Comparison of ENCODE assay signal across 27 cellular contexts in the genomic region with DNA sequence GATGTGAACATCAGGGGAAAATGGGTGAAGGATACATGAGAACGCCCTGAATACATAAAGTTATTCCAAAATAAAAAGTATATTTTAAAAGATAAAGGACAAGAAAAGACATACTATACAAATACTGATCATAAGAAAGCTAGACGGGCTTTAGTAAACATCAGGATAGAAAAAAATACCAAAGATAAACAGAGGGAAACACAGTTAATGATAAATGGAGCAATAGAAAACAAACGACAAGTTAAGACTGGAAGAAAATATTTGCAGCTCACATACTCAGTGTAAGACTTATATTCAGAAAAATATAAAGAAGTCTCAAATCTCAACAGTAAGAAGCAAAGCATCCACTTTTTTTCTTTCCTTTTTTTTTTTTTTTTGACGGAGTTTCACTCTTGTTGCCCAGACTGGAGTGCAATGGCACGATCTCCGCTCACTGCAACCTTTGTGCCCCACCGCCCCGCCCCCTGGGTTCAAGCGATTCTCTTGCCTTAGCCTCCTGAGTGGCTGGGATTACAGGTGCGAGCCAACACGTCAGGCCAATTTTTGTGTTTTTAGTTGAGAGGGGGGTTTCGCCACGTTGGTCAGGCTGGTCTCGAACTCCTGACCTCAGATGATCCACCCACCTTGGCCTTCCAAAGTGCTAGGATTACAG.
"Had no signal": no experiment of that assay in that cellular context is flagged by ENCODE, and none has a peak within 500 bp of the region (broad histone marks: within the 10 kb centered on the region; RNA-seq: fewer than 3 reads in every experiment).

No MANE protein-coding gene starts in this region.

- H3K9me3 ChIP-seq: colonic mucosa, esophagus muscularis mucosa, esophagus squamous epithelium, gastrocnemius medialis, gastroesophageal sphincter, heart left ventricle, heart right ventricle had no signal

- ATAC-seq: effector memory CD8-positive, alpha-beta T cell; esophagus mucosa; gastrocnemius medialis; gastroesophageal sphincter; heart left ventricle; heart right ventricle had no signal

- H3K27me3 ChIP-seq: colonic mucosa, esophagus muscularis mucosa, esophagus squamous epithelium, gastrocnemius medialis, gastroesophageal sphincter, heart left ventricle, heart right ventricle had no signal

- H3K36me3 ChIP-seq: colonic mucosa, esophagus squamous epithelium, gastrocnemius medialis, heart left ventricle, heart right ventricle had no signal

- DNase-seq: colonic mucosa; cortex of kidney; dermis blood vessel endothelial cell; dorsolateral prefrontal cortex; effector CD4-positive, alpha-beta T cell; effector CD8-positive, alpha-beta T cell; effector memory CD4-positive, alpha-beta T cell; effector memory CD8-positive, alpha-beta T cell; endodermal cell; erythroblast; esophagus squamous epithelium; foreskin fibroblast; foreskin melanocyte; gastrocnemius medialis; glutamatergic neuron; head of caudate nucleus; heart left ventricle; heart right ventricle had no signal

- FAIRE-seq: colon, endometrium, endothelial cell of umbilical vein, frontal cortex had no signal

- H3K4me1 ChIP-seq: colonic mucosa, esophagus muscularis mucosa, gastroesophageal sphincter had no signal

- H3K4me3 ChIP-seq: colonic mucosa, coronary artery, dorsolateral prefrontal cortex, esophagus muscularis mucosa, esophagus squamous epithelium, gastrocnemius medialis, gastroesophageal sphincter, heart left ventricle, heart right ventricle had no signal

- H3K27ac ChIP-seq: colonic mucosa, coronary artery, dorsolateral prefrontal cortex, epithelial cell of prostate, esophagus muscularis mucosa, esophagus squamous epithelium, gastrocnemius medialis, gastroesophageal sphincter, heart left ventricle, heart right ventricle had no signal
